In genomic region chr6:85669735-85670194, GRCh38 we compare ENCODE assay signal across 8 cellular contexts. TPM values are rescaled to one million over a fixed set of nuclear protein-coding genes. Genes with fewer than 3 reads are reported as not detected.
A peak's percentile ranks its signal among the peaks of the same experiment; 100 is the strongest.
DNase-seq lines count a peak whose midpoint lies in the region; ATAC-seq and TF ChIP-seq lines count a peak whose summit lies in the region.

No MANE protein-coding gene starts in this region.

- H3K4me1 Mint-ChIP-seq in stimulated activated naive CD8-positive, alpha-beta T cell treated with anti-CD3 and anti-CD28 coated beads, Interleukin-15, amount 100 ng/mL, for 72 hours: peaks cover 57% of the 10 kb centered on the region

- H3K27me3 ChIP-seq in GM06990 (replicated peaks; ENCODE audit: control insufficient read depth, insufficient read depth, low read length): no peaks in the 10 kb centered on the region

- DNase-seq in GM06990 (ENCODE audit: extremely low read depth, insufficient read length) (peak; percentile 63), HT1080 (ENCODE audit: low read depth) (peak; percentile 87), fibroblast of gingiva (ENCODE audit: low read depth) (peak; percentile 58), NCI-H2196 (lab: John Stamatoyannopoulos, UW; ENCODE audit: unreplicated experiment) (no peak), islet precursor cell (no peak)
- peak; percentile 55 to 69 for DNase-seq in stimulated activated naive CD8-positive, alpha-beta T cell treated with anti-CD3 and anti-CD28 coated beads, Interleukin-15, amount 100 ng/mL, for 72 hours

- no peaks in the 10 kb centered on the region; the same call in 1 of the 2 replicates for H3K36me3 ChIP-seq in GM06990 (ENCODE audit: control insufficient read depth, insufficient read depth, low read length)

- peak overlapping the region; percentile 77 to 81 for H3K4me3 Mint-ChIP-seq in stimulated activated naive CD8-positive, alpha-beta T cell treated with anti-CD3 and anti-CD28 coated beads, Interleukin-15, amount 100 ng/mL, for 72 hours

- peak; percentile 92 for ATAC-seq in GM21526 (IDR thresholded peaks at IDR 0.05; ENCODE audit: low FRiP score, unreplicated experiment)
- peak; percentile 90 to 95 for ATAC-seq in activated CD4-positive, CD25-positive, alpha-beta regulatory T cell treated with anti-CD3 and anti-CD28 coated beads, Interleukin-2, amount 50 U/mL, for 24 hours
- ATAC-seq in stimulated activated naive CD8-positive, alpha-beta T cell treated with anti-CD3 and anti-CD28 coated beads, Interleukin-15, amount 100 ng/mL, for 72 hours: peak; percentile 97

- no peak overlapping the region; the same call in 1 of the 2 replicates for H3K4me3 ChIP-seq in GM06990 (replicated peaks; ENCODE audit: low read depth, low read length)

- H3K9me3 Mint-ChIP-seq in stimulated activated naive CD8-positive, alpha-beta T cell treated with anti-CD3 and anti-CD28 coated beads, Interleukin-15, amount 100 ng/mL, for 72 hours: no peaks in the 10 kb centered on the region

- TF ChIP-seq CTCF in GM06990 (IDR thresholded peaks at IDR 0.05; ENCODE audit: insufficient read depth, low read length, poor library complexity, severe bottlenecking): no peak

- H3K27ac Mint-ChIP-seq in stimulated activated naive CD8-positive, alpha-beta T cell treated with anti-CD3 and anti-CD28 coated beads, Interleukin-15, amount 100 ng/mL, for 72 hours: peak overlapping the region; percentile 85 to 95

- H3K27me3 Mint-ChIP-seq in stimulated activated naive CD8-positive, alpha-beta T cell treated with anti-CD3 and anti-CD28 coated beads, Interleukin-15, amount 100 ng/mL, for 72 hours: no peaks in the 10 kb centered on the region

RNA-seq across cellular contexts. Expression of gene SYNCRIP, which starts 27.1 kb away (rescaled TPM):
- 130 and 159 TPM in 2 replicates for total RNA-seq in HT1080 (2014; rRNA removed; shearing (Covaris generic))
- polyA plus RNA-seq in HT1080 (2015; cell fraction: cytosol; rRNA removed): 150 and 170 TPM in 2 replicates
- polyA plus RNA-seq in HT1080 (2015; cell fraction: nucleus; rRNA removed): 275 and 278 TPM in 2 replicates

Comparison
In these comparisons a context has a peak if more than half of its experiments do, and no peak if none do; other contexts are left out.
1. DNase-seq: peak in GM06990 (single experiment), HT1080 (single experiment), fibroblast of gingiva (single experiment) and stimulated activated naive CD8-positive, alpha-beta T cell treated with anti-CD3 and anti-CD28 coated beads, Interleukin-15, amount 100 ng/mL, for 72 hours (2 of 2); none in NCI-H2196 (single experiment) and islet precursor cell (single experiment).
2. Peak in every context shown above with its lines, with median percentiles within 50 percentile points of each other: ATAC-seq.